Comparison of ENCODE assay signal across 10 cellular contexts in the genomic region with DNA sequence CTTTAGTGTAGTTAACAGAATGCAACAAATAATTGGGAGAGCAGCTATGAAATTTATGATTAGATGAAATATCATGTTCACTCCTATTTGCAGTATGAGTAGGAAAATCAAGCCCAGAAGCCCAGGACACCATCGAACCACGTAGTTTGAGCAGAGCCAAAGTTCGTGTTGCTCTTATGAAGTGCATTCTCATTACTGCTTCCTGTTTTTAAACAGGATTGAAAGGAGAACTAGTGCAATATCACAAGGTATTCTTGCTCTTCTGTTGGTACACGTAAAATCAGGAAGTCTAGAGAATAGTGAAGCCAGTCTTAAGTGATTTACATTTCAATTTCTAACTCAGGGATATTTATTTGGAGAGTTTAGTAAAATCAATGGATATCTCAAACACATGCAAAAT. TPM values are rescaled to one million over a fixed set of nuclear protein-coding genes. Genes with fewer than 3 reads are reported as not detected.
DNase-seq lines count a peak whose midpoint lies in the region; ATAC-seq and TF ChIP-seq lines count a peak whose summit lies in the region.
"Had no signal": no experiment of that assay in that cellular context is flagged by ENCODE, and none has a peak within 500 bp of the region (broad histone marks: within the 10 kb centered on the region; RNA-seq: fewer than 3 reads in every experiment).

No MANE protein-coding gene starts in this region.

- CTCF ChIA-PET in activated CD8-positive, alpha-beta memory T cell treated with anti-CD3 and anti-CD28 coated beads, Interleukin-2, amount 10 ng/mL, durations not matched to agents 7 days and 5 days (lab: Charles Lee): no interaction called here

- H3K36me3 Mint-ChIP-seq in activated CD8-positive, alpha-beta memory T cell treated with anti-CD3 and anti-CD28 coated beads, Interleukin-2, amount 10 ng/mL, durations not matched to agents 7 days and 5 days: peaks cover 47% of the 10 kb centered on the region

- intact Hi-C loops in mucosa of descending colon (cut with DNase I, micrococcal nuclease): no loop called here

- H3K9me3 Mint-ChIP-seq in activated CD8-positive, alpha-beta memory T cell treated with anti-CD3 and anti-CD28 coated beads, Interleukin-2, amount 10 ng/mL, durations not matched to agents 7 days and 5 days (ENCODE audit: low read depth): no peaks in the 10 kb centered on the region

- no peaks in the 10 kb centered on the region for H3K27me3 Mint-ChIP-seq in activated CD8-positive, alpha-beta memory T cell treated with anti-CD3 and anti-CD28 coated beads, Interleukin-2, amount 10 ng/mL, durations not matched to agents 7 days and 5 days

- H3K27ac Mint-ChIP-seq in activated CD8-positive, alpha-beta memory T cell treated with anti-CD3 and anti-CD28 coated beads, Interleukin-2, amount 10 ng/mL, durations not matched to agents 7 days and 5 days: no peak overlapping the region

- H3K4me1 Mint-ChIP-seq in activated CD8-positive, alpha-beta memory T cell treated with anti-CD3 and anti-CD28 coated beads, Interleukin-2, amount 10 ng/mL, durations not matched to agents 7 days and 5 days: peaks cover 59% of the 10 kb centered on the region

- DNase-seq in NAMALWA (ENCODE audit: low spot score) (peak; percentile 59), mucosa of descending colon (no peak), HT-29 (ENCODE audit: low spot score) (no peak), coronary artery (ENCODE audit: low spot score) (no peak), NCI-H2107 treated with DMSO at 0.1 percent for 48 hours (lab: John Stamatoyannopoulos, UW; ENCODE audit: unreplicated experiment) (no peak)
- DNase-seq in activated CD8-positive, alpha-beta memory T cell treated with anti-CD3 and anti-CD28 coated beads, Interleukin-2, amount 10 ng/mL, durations not matched to agents 7 days and 5 days: no peak
- DNase-seq: NK-92 treated with Interleukin-12 subunit alpha and Interleukin-12 subunit beta, amount 100 ng/mL, for 24 hours had no signal

- H3K9me3 ChIP-seq in mucosa of descending colon: no peaks in the 10 kb centered on the region

- H3K4me3 ChIP-seq in mucosa of descending colon (no peak overlapping the region), coronary artery (no peak overlapping the region)

- no peak for TF ChIP-seq CTCF in mucosa of descending colon (IDR thresholded peaks at IDR 0.05)
- no peak for TF ChIP-seq CTCF in coronary artery (IDR thresholded peaks at IDR 0.05)

- H3K36me3 ChIP-seq in mucosa of descending colon (ENCODE audit: low read depth): no peaks in the 10 kb centered on the region

- H3K4me3 Mint-ChIP-seq in activated CD8-positive, alpha-beta memory T cell treated with anti-CD3 and anti-CD28 coated beads, Interleukin-2, amount 10 ng/mL, durations not matched to agents 7 days and 5 days: no peak overlapping the region

- no peaks in the 10 kb centered on the region for H3K4me1 ChIP-seq in mucosa of descending colon (ENCODE audit: low read depth)

- H3K27ac ChIP-seq in coronary artery: no peak overlapping the region

- ATAC-seq in GM18873 (IDR thresholded peaks at IDR 0.05; ENCODE audit: low FRiP score, unreplicated experiment) (peak; percentile 59), HG02571 (IDR thresholded peaks at IDR 0.05; ENCODE audit: unreplicated experiment) (peak; percentile 61), mucosa of descending colon (peak; percentile 56)
- no peak for ATAC-seq in activated CD8-positive, alpha-beta memory T cell treated with anti-CD3 and anti-CD28 coated beads, Interleukin-2, amount 10 ng/mL, durations not matched to agents 7 days and 5 days
- ATAC-seq: HCT116 had no signal

RNA-seq across cellular contexts. Expression of gene ARHGAP15, which starts 21.1 kb away (rescaled TPM):
- 1 to 10 TPM; 5.3 to 8.2 (median 5.8) TPM for total RNA-seq in mucosa of descending colon
- total RNA-seq in HT-29 (2014; rRNA removed; shearing (Covaris generic)): not detected in 2 replicates
- 100 to 1,000 TPM; 101 to 152 TPM for total RNA-seq in activated CD8-positive, alpha-beta memory T cell treated with anti-CD3 and anti-CD28 coated beads, Interleukin-2, amount 10 ng/mL, durations not matched to agents 7 days and 5 days

Comparison
In these comparisons a context has a peak if more than half of its experiments do, and no peak if none do; other contexts are left out.
1. RNA of gene ARHGAP15, which starts 21.1 kb away (total RNA-seq): 101 to 152 TPM in activated CD8-positive, alpha-beta memory T cell treated with anti-CD3 and anti-CD28 coated beads, Interleukin-2, amount 10 ng/mL, durations not matched to agents 7 days and 5 days; 5.3 to 8.2 TPM in mucosa of descending colon and not detected in HT-29; every median in the first group is over 10 times any median in the second.